In the genomic region with DNA sequence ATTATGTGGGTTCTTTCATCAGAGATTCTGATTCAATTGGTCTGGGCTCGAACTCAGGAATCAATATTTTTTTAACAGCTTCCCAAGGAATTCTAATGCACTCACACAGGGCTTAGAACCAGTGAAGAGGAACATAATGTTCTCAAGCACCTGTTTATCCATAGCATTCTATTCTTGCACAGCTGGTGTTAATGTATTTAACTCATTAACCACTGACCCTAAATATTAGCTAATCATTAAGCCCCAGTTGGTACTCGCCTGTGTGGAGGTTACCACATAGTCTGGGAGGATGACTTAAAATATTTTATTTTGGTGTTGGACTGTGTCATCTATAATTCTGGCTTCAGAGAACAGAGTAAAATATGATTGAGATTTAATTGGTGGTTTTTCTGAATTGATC, we compare ENCODE assay signal across 23 cellular contexts. TPM values are rescaled to one million over a fixed set of nuclear protein-coding genes. Genes with fewer than 3 reads are reported as not detected.
DNase-seq lines count a peak whose midpoint lies in the region; ATAC-seq and TF ChIP-seq lines count a peak whose summit lies in the region.
"Had no signal": no experiment of that assay in that cellular context is flagged by ENCODE, and none has a peak within 500 bp of the region (broad histone marks: within the 10 kb centered on the region; RNA-seq: fewer than 3 reads in every experiment).

No MANE protein-coding gene starts in this region.

- no peaks in the 10 kb centered on the region for H3K27me3 Mint-ChIP-seq in osteocyte (ENCODE audit: unreplicated experiment)

- no peak overlapping the region for H3K27ac ChIP-seq in body of pancreas
- H3K27ac ChIP-seq: 22Rv1; BLaER1 treated with 17β-estradiol and CSF1 and Interleukin-3, amounts not matched to agents 10 nM and 100 nM; breast epithelium; epithelial cell of prostate; SK-N-MC had no signal

- WGBS in body of pancreas, 2 donors = 29 to 41% methylated on average over 2 of the region's 2 CpGs

- H3K27me3 ChIP-seq in body of pancreas = no peaks in the 10 kb centered on the region
- H3K27me3 ChIP-seq: BLaER1 treated with 17β-estradiol and CSF1 and Interleukin-3, amounts not matched to agents 10 nM and 100 nM; breast epithelium had no signal

- peak overlapping the region; percentile 0 for H3K27ac Mint-ChIP-seq in osteocyte (ENCODE audit: unreplicated experiment)
- H3K27ac Mint-ChIP-seq: activated naive CD8-positive, alpha-beta T cell treated with anti-CD3 and anti-CD28 coated beads, Interleukin-2, amount 50 U/mL, for 24 hours; activated T-helper 17 cell treated with anti-CD3 and anti-CD28 coated beads, Interleukin-2, amount 50 U/mL, for 72 hours; dendritic cell treated with granulocyte-macrophage colony-stimulating factor and Interleukin-4, amounts not matched to agents 40 ng/mL and 50 ng/mL, for 4 days; stimulated activated memory B cell treated with anti-CD40 and anti-IgM and Interleukin-4, amounts not matched to agents 10 μg/mL and 1 μg/mL and 100 μg/mL, for 72 hours had no signal

- peaks cover 29% of the 10 kb centered on the region for H3K4me1 Mint-ChIP-seq in osteocyte (ENCODE audit: unreplicated experiment)

- intact Hi-C loops in body of pancreas (cut with DNase I) (no loop called here), left colon (cut with DNase I, micrococcal nuclease) (no loop called here)

- peak; percentile 52 for ATAC-seq in body of pancreas
- ATAC-seq in left colon = no peak
- ATAC-seq: activated naive CD8-positive, alpha-beta T cell treated with anti-CD3 and anti-CD28 coated beads, Interleukin-2, amount 50 U/mL, for 24 hours; activated T-helper 17 cell treated with anti-CD3 and anti-CD28 coated beads, Interleukin-2, amount 50 U/mL, for 72 hours; left ventricle myocardium superior; mucosa of descending colon; Panc1; stimulated activated memory B cell treated with anti-CD40 and anti-IgM and Interleukin-4, amounts not matched to agents 10 μg/mL and 1 μg/mL and 100 μg/mL, for 72 hours had no signal

- no peak overlapping the region for H3K4me3 Mint-ChIP-seq in osteocyte (ENCODE audit: unreplicated experiment)
- H3K4me3 Mint-ChIP-seq: activated naive CD8-positive, alpha-beta T cell treated with anti-CD3 and anti-CD28 coated beads, Interleukin-2, amount 50 U/mL, for 24 hours; activated T-helper 17 cell treated with anti-CD3 and anti-CD28 coated beads, Interleukin-2, amount 50 U/mL, for 72 hours; dendritic cell treated with granulocyte-macrophage colony-stimulating factor and Interleukin-4, amounts not matched to agents 40 ng/mL and 50 ng/mL, for 4 days; stimulated activated memory B cell treated with anti-CD40 and anti-IgM and Interleukin-4, amounts not matched to agents 10 μg/mL and 1 μg/mL and 100 μg/mL, for 72 hours had no signal

- H3K36me3 Mint-ChIP-seq in osteocyte (ENCODE audit: unreplicated experiment) = peaks cover 6% of the 10 kb centered on the region

- H3K4me1 ChIP-seq in body of pancreas = peaks cover 36% of the 10 kb centered on the region
- H3K4me1 ChIP-seq: breast epithelium had no signal

- TF ChIP-seq CTCF in body of pancreas (IDR thresholded peaks at IDR 0.05) (no peak), osteocyte (IDR thresholded peaks at IDR 0.05) (no peak)

- DNase-seq in DMS53 (lab: John Stamatoyannopoulos, UW) = peak; percentile 56
- DNase-seq in DMS53 treated with DMSO at 0.1 percent for 48 hours (lab: John Stamatoyannopoulos, UW; ENCODE audit: unreplicated experiment) = no peak
- DNase-seq in LHCN-M2 (ENCODE audit: low read depth) = peak; percentile 22
- no peak for DNase-seq in body of pancreas
- DNase-seq in osteocyte (ENCODE audit: extremely low spot score, unreplicated experiment) = no peak
- no peak for DNase-seq in NOMO-1 treated with DMSO at 0.1 percent for 48 hours (lab: John Stamatoyannopoulos, UW; ENCODE audit: unreplicated experiment)
- DNase-seq in left colon = no peak
- DNase-seq in activated effector memory CD4-positive, alpha-beta T cell treated with anti-CD3 and anti-CD28 coated beads, Interleukin-2, amount 50 U/mL, for 16 hours = no peak
- DNase-seq: activated CD4-positive, CD25-positive, alpha-beta regulatory T cell treated with anti-CD3 and anti-CD28 coated beads, Interleukin-2, amount 50 U/mL, for 72 hours; activated naive CD8-positive, alpha-beta T cell treated with anti-CD3 and anti-CD28 coated beads, Interleukin-2, amount 50 U/mL, for 24 hours; DMS153; left ventricle myocardium superior; mucosa of descending colon; NCI-H1930 had no signal

- peaks cover 6% of the 10 kb centered on the region for H3K9me3 Mint-ChIP-seq in osteocyte (ENCODE audit: unreplicated experiment)
- H3K9me3 Mint-ChIP-seq: activated T-helper 17 cell treated with anti-CD3 and anti-CD28 coated beads, Interleukin-2, amount 50 U/mL, for 72 hours; dendritic cell treated with granulocyte-macrophage colony-stimulating factor and Interleukin-4, amounts not matched to agents 40 ng/mL and 50 ng/mL, for 4 days had no signal

- no peaks in the 10 kb centered on the region for H3K9me3 ChIP-seq in body of pancreas
- H3K9me3 ChIP-seq: breast epithelium, mucosa of descending colon had no signal

- no peaks in the 10 kb centered on the region for H3K36me3 ChIP-seq in body of pancreas (replicated peaks in 1 of 2; ENCODE audit: insufficient read depth in 1 of 2, low read depth in 2 of 2)
- H3K36me3 ChIP-seq: breast epithelium had no signal

- TF ChIP-seq POLR2A in body of pancreas (IDR thresholded peaks at IDR 0.05) = no peak

- H3K4me3 ChIP-seq in body of pancreas = no peak overlapping the region
- H3K4me3 ChIP-seq: BLaER1 treated with 17β-estradiol and CSF1 and Interleukin-3, amounts not matched to agents 10 nM and 100 nM; breast epithelium; mucosa of descending colon; SK-N-MC had no signal

RNA-seq across cellular contexts. Expression of a gene that starts 45.3 kb away (rescaled TPM):
- total RNA-seq in LHCN-M2 (2014; rRNA removed) (8.0 and 10.3 TPM in 2 replicates), body of pancreas (10 to 100 TPM; 23.1 to 26.7 TPM), osteocyte (41.9 and 48.5 TPM in 2 replicates), left colon (10 to 100 TPM; 31.2 to 32.7 TPM)
- 5.4 TPM for polyA plus RNA-seq in LHCN-M2 (2012)

Comparison
In these comparisons a context has a peak if more than half of its experiments do, and no peak if none do; other contexts are left out.
1. DNase-seq: peak in DMS53 (single experiment) and LHCN-M2 (single experiment); none in DMS53 treated with DMSO at 0.1 percent for 48 hours (single experiment), body of pancreas (0 of 4), osteocyte (single experiment), NOMO-1 treated with DMSO at 0.1 percent for 48 hours (single experiment), left colon (0 of 2) and activated effector memory CD4-positive, alpha-beta T cell treated with anti-CD3 and anti-CD28 coated beads, Interleukin-2, amount 50 U/mL, for 16 hours (single experiment).